ENCODE assay signal across 25 cellular contexts in genomic region chr11:64150051-64150450, GRCh38.
"Had no signal": no experiment of that assay in that cellular context is flagged by ENCODE, and none has a peak within 500 bp of the region (broad histone marks: within the 10 kb centered on the region; RNA-seq: fewer than 3 reads in every experiment).

No MANE protein-coding gene starts in this region.

- DNase-seq: immature natural killer cell; kidney; left colon; left lung; mesendoderm; naive B cell; natural killer cell; occipital lobe; sigmoid colon; stimulated activated CD4-positive, alpha-beta T cell treated with anti-CD3 and anti-CD28 coated beads, Interleukin-1b, Interleukin-23, amount 100 ng/mL, for 48 hours; stimulated activated CD4-positive, alpha-beta T cell treated with anti-CD3 and anti-CD28 coated beads, Interleukin-2, amount 100 ng/mL, for 48 hours; stimulated activated CD4-positive, alpha-beta T cell treated with anti-CD3 and anti-CD28 coated beads, Interleukin-4, amount 100 ng/mL, for 4 hours; stimulated activated CD8-positive, alpha-beta memory T cell treated with anti-CD3 and anti-CD28 coated beads, Interleukin-4, amount 100 ng/mL, for 48 hours; stimulated activated naive CD4-positive, alpha-beta T cell treated with Interleukin-2 at 50 U/mL for 16 hours; stimulated activated naive CD8-positive, alpha-beta T cell treated with anti-CD3 and anti-CD28 coated beads, Interleukin-15, amount 100 ng/mL, for 72 hours; transverse colon had no signal

- H3K4me3 ChIP-seq: left lung, lung, sigmoid colon, smooth muscle cell, transverse colon, upper lobe of left lung, vagina had no signal

- H3K4me3 Mint-ChIP-seq: immature natural killer cell; mesothelial cell of epicardium; naive B cell; natural killer cell; stimulated activated memory B cell treated with anti-CD40 and anti-IgM and Interleukin-4, amounts not matched to agents 10 μg/mL and 1 μg/mL and 100 μg/mL, for 72 hours; stimulated activated naive CD8-positive, alpha-beta T cell treated with anti-CD3 and anti-CD28 coated beads, Interleukin-15, amount 100 ng/mL, for 72 hours had no signal

- H3K27ac ChIP-seq: left lung, neutrophil, transverse colon, upper lobe of left lung, vagina had no signal

- H3K27ac Mint-ChIP-seq: immature natural killer cell; mesothelial cell of epicardium; natural killer cell; stimulated activated memory B cell treated with anti-CD40 and anti-IgM and Interleukin-4, amounts not matched to agents 10 μg/mL and 1 μg/mL and 100 μg/mL, for 72 hours had no signal

- H3K9ac ChIP-seq: parathyroid adenoma had no signal

- H3K27me3 ChIP-seq: left lung, sigmoid colon, transverse colon, upper lobe of left lung, vagina had no signal

- H3K4me1 Mint-ChIP-seq: immature natural killer cell had no signal

- H3K9me3 ChIP-seq: left lung, neutrophil, psoas muscle, sigmoid colon, transverse colon, upper lobe of left lung, vagina had no signal

- H3K9me3 Mint-ChIP-seq: immature natural killer cell; mesothelial cell of epicardium; naive B cell; natural killer cell; stimulated activated memory B cell treated with anti-CD40 and anti-IgM and Interleukin-4, amounts not matched to agents 10 μg/mL and 1 μg/mL and 100 μg/mL, for 72 hours; stimulated activated naive CD8-positive, alpha-beta T cell treated with anti-CD3 and anti-CD28 coated beads, Interleukin-15, amount 100 ng/mL, for 72 hours had no signal

- H3K36me3 Mint-ChIP-seq: immature natural killer cell; mesothelial cell of epicardium; naive B cell; natural killer cell; stimulated activated memory B cell treated with anti-CD40 and anti-IgM and Interleukin-4, amounts not matched to agents 10 μg/mL and 1 μg/mL and 100 μg/mL, for 72 hours had no signal

- H3K27me3 Mint-ChIP-seq: stimulated activated naive CD8-positive, alpha-beta T cell treated with anti-CD3 and anti-CD28 coated beads, Interleukin-15, amount 100 ng/mL, for 72 hours had no signal

- H3K4me1 ChIP-seq: parathyroid adenoma had no signal

- H3K36me3 ChIP-seq: neutrophil, sigmoid colon, transverse colon, upper lobe of left lung, vagina had no signal

- H3K4me2 ChIP-seq: smooth muscle cell had no signal

- ATAC-seq: left colon; left lung; natural killer cell; stimulated activated memory B cell treated with anti-CD40 and anti-IgM and Interleukin-4, amounts not matched to agents 10 μg/mL and 1 μg/mL and 100 μg/mL, for 72 hours; stimulated activated naive CD8-positive, alpha-beta T cell treated with anti-CD3 and anti-CD28 coated beads, Interleukin-15, amount 100 ng/mL, for 72 hours had no signal
